ENCODE assay signal across 8 cellular contexts in the genomic region with DNA sequence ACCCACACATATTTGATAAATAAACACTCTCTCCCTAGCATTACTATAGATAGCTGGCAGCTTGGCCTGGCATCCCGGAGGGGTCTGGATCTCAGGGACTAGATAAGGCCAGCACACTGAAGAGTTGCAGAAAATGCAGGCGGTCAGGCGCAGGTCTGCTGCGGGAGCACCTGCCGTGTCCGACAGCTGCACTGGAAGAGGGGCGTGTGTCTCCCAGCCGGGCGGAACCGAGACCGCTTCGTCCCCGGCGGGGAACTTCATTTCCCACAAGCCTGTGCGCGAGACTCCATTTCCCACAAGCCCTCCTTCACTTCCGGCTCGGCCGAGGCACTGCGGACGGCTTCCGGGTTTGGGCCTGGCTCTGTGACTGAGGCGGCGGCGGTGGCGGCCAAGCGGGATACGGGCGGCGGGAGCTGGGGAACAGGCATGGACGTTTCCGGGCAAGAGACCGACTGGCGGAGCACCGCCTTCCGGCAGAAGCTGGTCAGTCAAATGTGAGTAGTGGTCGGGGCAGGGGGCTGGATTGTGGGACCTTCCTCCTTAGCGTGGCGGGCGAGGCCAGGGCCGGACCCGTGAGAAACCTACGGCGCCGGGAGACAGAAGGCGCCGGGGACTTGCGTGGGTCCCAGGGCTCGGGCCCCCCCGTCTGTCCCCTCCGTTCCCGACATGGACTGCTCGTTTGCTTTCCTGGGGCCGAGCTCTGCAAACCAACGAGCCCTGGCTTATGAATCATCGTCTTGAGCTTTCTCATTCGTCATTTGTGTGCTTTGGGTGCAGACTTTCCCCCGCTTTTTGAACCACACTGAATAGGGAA. TPM values are rescaled to one million over a fixed set of nuclear protein-coding genes. Genes with fewer than 3 reads are reported as not detected.
DNase-seq lines count a peak whose midpoint lies in the region; ATAC-seq and TF ChIP-seq lines count a peak whose summit lies in the region.

A gene with protein sequence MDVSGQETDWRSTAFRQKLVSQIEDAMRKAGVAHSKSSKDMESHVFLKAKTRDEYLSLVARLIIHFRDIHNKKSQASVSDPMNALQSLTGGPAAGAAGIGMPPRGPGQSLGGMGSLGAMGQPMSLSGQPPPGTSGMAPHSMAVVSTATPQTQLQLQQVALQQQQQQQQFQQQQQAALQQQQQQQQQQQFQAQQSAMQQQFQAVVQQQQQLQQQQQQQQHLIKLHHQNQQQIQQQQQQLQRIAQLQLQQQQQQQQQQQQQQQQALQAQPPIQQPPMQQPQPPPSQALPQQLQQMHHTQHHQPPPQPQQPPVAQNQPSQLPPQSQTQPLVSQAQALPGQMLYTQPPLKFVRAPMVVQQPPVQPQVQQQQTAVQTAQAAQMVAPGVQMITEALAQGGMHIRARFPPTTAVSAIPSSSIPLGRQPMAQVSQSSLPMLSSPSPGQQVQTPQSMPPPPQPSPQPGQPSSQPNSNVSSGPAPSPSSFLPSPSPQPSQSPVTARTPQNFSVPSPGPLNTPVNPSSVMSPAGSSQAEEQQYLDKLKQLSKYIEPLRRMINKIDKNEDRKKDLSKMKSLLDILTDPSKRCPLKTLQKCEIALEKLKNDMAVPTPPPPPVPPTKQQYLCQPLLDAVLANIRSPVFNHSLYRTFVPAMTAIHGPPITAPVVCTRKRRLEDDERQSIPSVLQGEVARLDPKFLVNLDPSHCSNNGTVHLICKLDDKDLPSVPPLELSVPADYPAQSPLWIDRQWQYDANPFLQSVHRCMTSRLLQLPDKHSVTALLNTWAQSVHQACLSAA (plus strand): TSS at position 358 of the 814 bp plus-strand sequence. CDS start 69 bp downstream, at position 427.

- H3K27ac Mint-ChIP-seq in natural killer cell: peak within 1 kb of the TSS; percentile 95 to 98

- H3K4me1 Mint-ChIP-seq in natural killer cell: peaks cover 52 to 54% of the 10 kb centered on the region in 2 donors

- peak within 1 kb of the TSS; percentile 98 for H3K4me3 Mint-ChIP-seq in natural killer cell

- no peaks in the 10 kb centered on the region for H3K27me3 Mint-ChIP-seq in natural killer cell (ENCODE audit: low read depth in 2 of 2)

- DNase-seq in DMS53 treated with DMSO at 0.1 percent for 48 hours (lab: John Stamatoyannopoulos, UW; ENCODE audit: unreplicated experiment): peak; percentile 44
- DNase-seq in RPMI8226: peak; percentile 78
- peak; percentile 77 to 82 for DNase-seq in activated T-helper 1 cell treated with anti-CD3 and anti-CD28 coated beads, Interleukin-2, amount 50 U/mL, for 16 hours (ENCODE audit: low read depth in 1 of 2, low spot score in 1 of 2)
- peak; percentile 91 for DNase-seq in fibroblast of mammary gland (ENCODE audit: low read depth)
- peak; percentile 80 for DNase-seq in natural killer cell
- peak; percentile 88 for DNase-seq in stimulated activated naive CD4-positive, alpha-beta T cell treated with Interleukin-2 at 50 U/mL for 16 hours (lab: John Stamatoyannopoulos, UW)

- peak within 1 kb of the TSS; percentile 80 for H3K27ac ChIP-seq in KOPT-K1 (ENCODE audit: low read depth, low read length, poor library complexity, severe bottlenecking)

- TF ChIP-seq CTCF in fibroblast of mammary gland (conservative IDR thresholded peaks at IDR 0.05; ENCODE audit: control insufficient read depth, insufficient read depth, low read depth, low read length) (no peak), natural killer cell (IDR thresholded peaks at IDR 0.05) (no peak)

- H3K36me3 Mint-ChIP-seq in natural killer cell: no peaks in the 10 kb centered on the region

- ATAC-seq in GM21717 (IDR thresholded peaks at IDR 0.05; ENCODE audit: unreplicated experiment) (peak; percentile 69), natural killer cell (peak; percentile 77 to 92 (median 90))

- peaks cover 25% of the 10 kb centered on the region; the same call in 1 of the 2 replicates for H3K36me3 ChIP-seq in KOPT-K1 (ENCODE audit: insufficient read depth, low read length)

- peak within 1 kb of the TSS; percentile 79 for H3K4me3 ChIP-seq in fibroblast of mammary gland (ENCODE audit: control insufficient read depth, low read depth, low read length)

- intact Hi-C loops in natural killer cell (cut with micrococcal nuclease): loop anchor here (1.0 to 2.0 kb wide), 2 partner anchors 11 to 61 kb away; no protein-coding TSS in a partner anchor

- no peaks in the 10 kb centered on the region for H3K9me3 Mint-ChIP-seq in natural killer cell

- no peaks in the 10 kb centered on the region for H3K9me3 ChIP-seq in KOPT-K1 (ENCODE audit: insufficient read depth, low read length, poor library complexity, severe bottlenecking)

RNA-seq across cellular contexts. Expression of the gene that starts here (rescaled TPM):
- total RNA-seq in natural killer cell: 100 to 1,000 TPM; 269 to 291 (median 270) TPM

Comparison
In these comparisons a context has a peak if more than half of its experiments do, and no peak if none do; other contexts are left out.
1. Peak in every context shown above with its lines: DNase-seq, ATAC-seq, H3K4me3 ChIP-seq and H3K27ac ChIP-seq.